Comparison of ENCODE assay signal across 13 cellular contexts in genomic region chr13:37617162-37617561, GRCh38. TPM values are rescaled to one million over a fixed set of nuclear protein-coding genes. Genes with fewer than 3 reads are reported as not detected.
A peak's percentile ranks its signal among the peaks of the same experiment; 100 is the strongest.
DNase-seq lines count a peak whose midpoint lies in the region; TF ChIP-seq lines count a peak whose summit lies in the region.
"Had no signal": no experiment of that assay in that cellular context is flagged by ENCODE, and none has a peak within 500 bp of the region (broad histone marks: within the 10 kb centered on the region; RNA-seq: fewer than 3 reads in every experiment).

No MANE protein-coding gene starts in this region.

- no peak for TF ChIP-seq POLR2A in testis (IDR thresholded peaks at IDR 0.05)

- H3K27ac Mint-ChIP-seq in glutamatergic neuron (ENCODE audit: unreplicated experiment): no peak overlapping the region
- H3K27ac Mint-ChIP-seq: activated CD8-positive, alpha-beta T cell treated with anti-CD3 and anti-CD28 coated beads for 36 hours; activated naive CD8-positive, alpha-beta T cell treated with anti-CD3 and anti-CD28 coated beads, Interleukin-2, amount 10 ng/mL, durations not matched to agents 7 days and 5 days; memory B cell had no signal

- H3K4me1 ChIP-seq in SJCRH30: peaks cover 24% of the 10 kb centered on the region
- no peaks in the 10 kb centered on the region for H3K4me1 ChIP-seq in testis

- H3K27me3 ChIP-seq in SJCRH30 (no peaks in the 10 kb centered on the region), testis (no peaks in the 10 kb centered on the region)

- DNase-seq in EL (peak; percentile 97), SJCRH30 (no peak), fibroblast of mammary gland (ENCODE audit: low read depth) (peak; percentile 55), non-pigmented ciliary epithelial cell (ENCODE audit: low read depth) (peak; percentile 91), glutamatergic neuron (no peak), NCI-H187 treated with DMSO at 0.1 percent for 48 hours (lab: John Stamatoyannopoulos, UW) (no peak), testis (no peak)
- DNase-seq in stimulated activated CD4-positive, alpha-beta T cell treated with anti-CD3 and anti-CD28 coated beads, Interleukin-2, amount 100 ng/mL, for 48 hours: no peak
- DNase-seq: activated CD8-positive, alpha-beta T cell treated with anti-CD3 and anti-CD28 coated beads for 36 hours; activated naive CD8-positive, alpha-beta T cell treated with anti-CD3 and anti-CD28 coated beads, Interleukin-2, amount 10 ng/mL, durations not matched to agents 7 days and 5 days; NCI-H446 treated with DMSO at 0.1 percent for 48 hours had no signal

- H3K4me3 Mint-ChIP-seq in glutamatergic neuron (ENCODE audit: unreplicated experiment): no peak overlapping the region
- H3K4me3 Mint-ChIP-seq: activated CD8-positive, alpha-beta T cell treated with anti-CD3 and anti-CD28 coated beads for 36 hours; activated naive CD8-positive, alpha-beta T cell treated with anti-CD3 and anti-CD28 coated beads, Interleukin-2, amount 10 ng/mL, durations not matched to agents 7 days and 5 days; memory B cell had no signal

- H3K9me3 Mint-ChIP-seq in glutamatergic neuron (ENCODE audit: unreplicated experiment): no peaks in the 10 kb centered on the region

- 59 to 62% methylated on average over 2 of the region's 2 CpGs for WGBS in testis, 2 donors

- H3K36me3 ChIP-seq in SJCRH30 (no peaks in the 10 kb centered on the region), testis (ENCODE audit: low read depth, missing control alignments) (no peaks in the 10 kb centered on the region)

- H3K4me3 ChIP-seq in SJCRH30: no peak overlapping the region
- H3K4me3 ChIP-seq in fibroblast of mammary gland (ENCODE audit: control insufficient read depth, low read depth, low read length): no peak overlapping the region
- no peak overlapping the region for H3K4me3 ChIP-seq in testis
- H3K4me3 ChIP-seq: skin epidermis had no signal

- H3K27ac ChIP-seq in SJCRH30 (peak overlapping the region; percentile 52), testis (no peak overlapping the region)
- H3K27ac ChIP-seq: skin epidermis had no signal

- no peaks in the 10 kb centered on the region for H3K36me3 Mint-ChIP-seq in glutamatergic neuron (ENCODE audit: unreplicated experiment)
- H3K36me3 Mint-ChIP-seq: activated naive CD8-positive, alpha-beta T cell treated with anti-CD3 and anti-CD28 coated beads, Interleukin-2, amount 10 ng/mL, durations not matched to agents 7 days and 5 days; memory B cell had no signal

- intact Hi-C loops in testis (cut with DNase I; ENCODE audit: low total_unique reads): no loop called here

- peaks cover 5% of the 10 kb centered on the region for H3K4me1 Mint-ChIP-seq in glutamatergic neuron (ENCODE audit: low read depth, unreplicated experiment)
- H3K4me1 Mint-ChIP-seq: activated naive CD8-positive, alpha-beta T cell treated with anti-CD3 and anti-CD28 coated beads, Interleukin-2, amount 10 ng/mL, durations not matched to agents 7 days and 5 days; memory B cell had no signal

- no peak for TF ChIP-seq CTCF in fibroblast of mammary gland (conservative IDR thresholded peaks at IDR 0.05; ENCODE audit: control insufficient read depth, insufficient read depth, low read depth, low read length)
- no peak for TF ChIP-seq CTCF in glutamatergic neuron (IDR thresholded peaks at IDR 0.05; ENCODE audit: partially characterized antibody, unreplicated experiment)
- no peak for TF ChIP-seq CTCF in testis (IDR thresholded peaks at IDR 0.05)

- H3K9me3 ChIP-seq in SJCRH30 (replicated peaks) (no peaks in the 10 kb centered on the region), testis (no peaks in the 10 kb centered on the region)

- H3K27me3 Mint-ChIP-seq in glutamatergic neuron (ENCODE audit: unreplicated experiment): no peaks in the 10 kb centered on the region
- H3K27me3 Mint-ChIP-seq: activated CD8-positive, alpha-beta T cell treated with anti-CD3 and anti-CD28 coated beads for 36 hours; activated naive CD8-positive, alpha-beta T cell treated with anti-CD3 and anti-CD28 coated beads, Interleukin-2, amount 10 ng/mL, durations not matched to agents 7 days and 5 days; memory B cell had no signal

RNA-seq across cellular contexts. Expression of gene POSTN, which starts 18.6 kb away (rescaled TPM):
- 0.04 TPM in 1 of 2 replicates, not detected in the other for total RNA-seq in SJCRH30 (2014; rRNA removed; shearing (Covaris generic))
- 0.34 TPM for total RNA-seq in glutamatergic neuron (ENCODE audit: unreplicated experiment)
- total RNA-seq in testis: 10 to 100 TPM; 17.5 to 23.0 TPM
- polyA plus RNA-seq in testis (ENCODE audit: insufficient read depth, low read depth, low replicate concordance): 10.0 TPM
- total RNA-seq: activated CD8-positive, alpha-beta T cell treated with anti-CD3 and anti-CD28 coated beads for 36 hours; activated naive CD8-positive, alpha-beta T cell treated with anti-CD3 and anti-CD28 coated beads, Interleukin-2, amount 10 ng/mL, durations not matched to agents 7 days and 5 days had no signal

Comparison
In these comparisons a context has a peak if more than half of its experiments do, and no peak if none do; other contexts are left out.
1. DNase-seq: peak in EL (single experiment), fibroblast of mammary gland (single experiment) and non-pigmented ciliary epithelial cell (single experiment); none in SJCRH30 (0 of 2), glutamatergic neuron (single experiment), stimulated activated CD4-positive, alpha-beta T cell treated with anti-CD3 and anti-CD28 coated beads, Interleukin-2, amount 100 ng/mL, for 48 hours (0 of 2), NCI-H187 treated with DMSO at 0.1 percent for 48 hours (single experiment) and testis (single experiment).
2. RNA of gene POSTN, which starts 18.6 kb away (total RNA-seq): 17.5 to 23.0 TPM in testis; 0.34 TPM in glutamatergic neuron (single experiment) and 0.04 TPM in SJCRH30; every median in the first group is over 10 times any median in the second.